ENCODE assay signal across 9 cellular contexts in the genomic region with DNA sequence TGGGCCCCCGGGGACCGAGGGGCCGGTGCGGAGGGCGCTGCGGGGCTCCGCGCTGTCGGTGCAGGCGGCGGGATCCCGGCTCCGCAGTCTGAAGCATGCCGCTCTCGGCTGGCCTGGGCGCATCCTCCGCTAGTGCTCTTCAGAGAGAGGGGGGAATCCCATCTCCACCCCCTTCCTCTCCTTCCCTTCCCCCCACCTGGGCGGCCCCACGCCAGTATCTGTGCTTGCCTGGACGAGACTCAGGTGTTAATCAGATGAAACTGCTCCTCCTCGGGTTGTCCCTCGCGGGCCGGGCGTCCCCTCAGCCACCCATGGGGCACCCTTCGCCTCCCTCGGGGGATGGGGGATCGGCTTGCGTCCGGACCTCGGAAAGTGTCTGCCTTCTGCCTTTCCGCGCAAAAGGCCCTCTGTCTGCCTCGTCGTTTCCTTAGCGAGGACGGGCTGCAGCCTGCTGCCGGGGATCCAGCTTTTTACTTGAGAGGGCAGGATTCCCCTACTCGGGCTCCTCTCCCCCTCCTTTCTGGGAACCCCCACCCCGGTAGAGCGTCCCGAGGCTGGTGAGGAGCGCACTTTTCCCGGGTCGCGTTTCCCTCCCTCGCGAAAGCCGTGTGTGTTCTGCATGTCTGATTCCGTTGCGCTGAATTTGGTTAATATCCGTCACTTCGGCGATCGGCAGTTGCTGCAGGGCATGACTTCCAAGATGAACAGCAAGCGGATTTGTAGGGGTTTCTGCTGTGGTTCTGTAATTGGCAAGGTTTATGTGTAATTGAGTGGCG. TPM values are rescaled to one million over a fixed set of nuclear protein-coding genes. Genes with fewer than 3 reads are reported as not detected.
A peak's percentile ranks its signal among the peaks of the same experiment; 100 is the strongest.
DNase-seq lines count a peak whose midpoint lies in the region; ATAC-seq and TF ChIP-seq lines count a peak whose summit lies in the region.
"Had no signal": no experiment of that assay in that cellular context is flagged by ENCODE, and none has a peak within 500 bp of the region (broad histone marks: within the 10 kb centered on the region; RNA-seq: fewer than 3 reads in every experiment).

No MANE protein-coding gene starts in this region.

- peaks cover 16% of the 10 kb centered on the region for H3K4me1 Mint-ChIP-seq in Calu3 (ENCODE audit: low read depth, unreplicated experiment)
- peaks cover 44% of the 10 kb centered on the region for H3K4me1 Mint-ChIP-seq in activated CD4-positive, alpha-beta memory T cell treated with anti-CD3 and anti-CD28 coated beads, Interleukin-2, amount 10 ng/mL, durations not matched to agents 7 days and 5 days

- peak; percentile 28 for DNase-seq in Calu3
- DNase-seq in NCI-H1105 (lab: John Stamatoyannopoulos, UW) = peak; percentile 46
- peak; percentile 42 for DNase-seq in activated CD4-positive, alpha-beta memory T cell treated with anti-CD3 and anti-CD28 coated beads, Interleukin-2, amount 10 ng/mL, durations not matched to agents 7 days and 5 days
- DNase-seq in effector CD8-positive, alpha-beta T cell (lab: John Stamatoyannopoulos, UW) = peak; percentile 10
- peak; percentile 49 for DNase-seq in medulla oblongata (ENCODE audit: extremely low spot score)
- peak; percentile 29 to 38 (median 33) for DNase-seq in stimulated activated CD4-positive, alpha-beta T cell treated with anti-CD3 and anti-CD28 coated beads, TNF-alpha, amount 100 ng/mL, for 4 hours (ENCODE audit: low read depth in 3 of 3)

- no TSS peak for BruUV-seq in Calu3 (replicated peaks; lab: Mats Ljungman, UMichigan)

- CTCF ChIA-PET in Calu3 (lab: Charles Lee) = interaction anchor here (0.6 kb wide), 1 partner anchor 518 kb away, joined by 5 read pairs; no protein-coding TSS in a partner anchor
- CTCF ChIA-PET in activated CD4-positive, alpha-beta memory T cell treated with anti-CD3 and anti-CD28 coated beads, Interleukin-2, amount 10 ng/mL, durations not matched to agents 7 days and 5 days (lab: Charles Lee) = interaction anchor here (1.1 to 2.1 kb wide), 2 partner anchors 10 to 14 kb away, joined by 4 to 8 read pairs; no protein-coding TSS in a partner anchor

- no peaks in the 10 kb centered on the region for H3K9me3 Mint-ChIP-seq in Calu3 (ENCODE audit: low read depth, unreplicated experiment)
- no peaks in the 10 kb centered on the region for H3K9me3 Mint-ChIP-seq in activated CD4-positive, alpha-beta memory T cell treated with anti-CD3 and anti-CD28 coated beads, Interleukin-2, amount 10 ng/mL, durations not matched to agents 7 days and 5 days

- intact Hi-C loops in Calu3 (cut with micrococcal nuclease; ENCODE audit: unreplicated experiment) = loop anchor here (5.0 kb wide), 2 partner anchors 93 to 133 kb away; no protein-coding TSS in a partner anchor

- no peaks in the 10 kb centered on the region for H3K27me3 Mint-ChIP-seq in Calu3 (ENCODE audit: unreplicated experiment)
- H3K27me3 Mint-ChIP-seq in activated CD4-positive, alpha-beta memory T cell treated with anti-CD3 and anti-CD28 coated beads, Interleukin-2, amount 10 ng/mL, durations not matched to agents 7 days and 5 days = peaks cover 23% of the 10 kb centered on the region

- peaks cover 35% of the 10 kb centered on the region for H3K36me3 Mint-ChIP-seq in Calu3 (ENCODE audit: insufficient read depth, unreplicated experiment)
- H3K36me3 Mint-ChIP-seq in activated CD4-positive, alpha-beta memory T cell treated with anti-CD3 and anti-CD28 coated beads, Interleukin-2, amount 10 ng/mL, durations not matched to agents 7 days and 5 days (ENCODE audit: low read depth) = no peaks in the 10 kb centered on the region

- ATAC-seq in GM21576 (IDR thresholded peaks at IDR 0.05; ENCODE audit: unreplicated experiment) = peak; percentile 28
- ATAC-seq in HG03571 (IDR thresholded peaks at IDR 0.05; ENCODE audit: unreplicated experiment) = no peak

- peak overlapping the region; percentile 89 for H3K27ac Mint-ChIP-seq in Calu3 (ENCODE audit: unreplicated experiment)
- peak overlapping the region; percentile 59 for H3K27ac Mint-ChIP-seq in activated CD4-positive, alpha-beta memory T cell treated with anti-CD3 and anti-CD28 coated beads, Interleukin-2, amount 10 ng/mL, durations not matched to agents 7 days and 5 days

- POLR2A ChIA-PET in activated CD4-positive, alpha-beta memory T cell treated with anti-CD3 and anti-CD28 coated beads, Interleukin-2, amount 10 ng/mL, durations not matched to agents 7 days and 5 days (lab: Charles Lee) = interaction anchor here (1.4 kb wide), 1 partner anchor 1097 kb away, joined by 4 read pairs; no protein-coding TSS in a partner anchor

- TF ChIP-seq CTCF in Calu3 (IDR thresholded peaks at IDR 0.05; ENCODE audit: unreplicated experiment) = no peak

- H3K4me3 Mint-ChIP-seq in Calu3 (ENCODE audit: low read depth, unreplicated experiment) = peak overlapping the region; percentile 99
- peak overlapping the region; percentile 86 for H3K4me3 Mint-ChIP-seq in activated CD4-positive, alpha-beta memory T cell treated with anti-CD3 and anti-CD28 coated beads, Interleukin-2, amount 10 ng/mL, durations not matched to agents 7 days and 5 days

RNA-seq across cellular contexts. Expression of gene GPHN, which starts 1.1 kb away (rescaled TPM):
- total RNA-seq in Calu3 (2022) = 34.9 and 35.0 TPM in 2 replicates
- total RNA-seq in activated CD4-positive, alpha-beta memory T cell treated with anti-CD3 and anti-CD28 coated beads, Interleukin-2, amount 10 ng/mL, durations not matched to agents 7 days and 5 days = 10 to 100 TPM; 15.8 to 15.9 TPM

RNA-seq across cellular contexts. Expression of gene CCDC196, which starts 22.9 kb away (rescaled TPM):
- total RNA-seq in Calu3 (2022) = not detected in 2 replicates
- not detected for total RNA-seq in activated CD4-positive, alpha-beta memory T cell treated with anti-CD3 and anti-CD28 coated beads, Interleukin-2, amount 10 ng/mL, durations not matched to agents 7 days and 5 days
- total RNA-seq: T-helper 2 cell treated with Interferon-gamma antibody and Interleukin-4, amounts not matched to agents 100 ng/mL and 5 ng/mL, for 36 hours had no signal
